27 cellular contexts compared by ENCODE assay signal in genomic region chr7:20159226-20159747, GRCh38. TPM values are rescaled to one million over a fixed set of nuclear protein-coding genes. Genes with fewer than 3 reads are reported as not detected.
"Had no signal": no experiment of that assay in that cellular context is flagged by ENCODE, and none has a peak within 500 bp of the region (broad histone marks: within the 10 kb centered on the region; RNA-seq: fewer than 3 reads in every experiment).

No MANE protein-coding gene starts in this region.

- H3K9me3 ChIP-seq: Peyer's patch had no signal

- H3K27ac ChIP-seq: brain microvascular endothelial cell, Peyer's patch, RWPE1, SK-N-MC had no signal

- H3K9me3 Mint-ChIP-seq: activated CD4-positive, alpha-beta T cell treated with anti-CD3 and anti-CD28 coated beads, Interleukin-2, amount 10 ng/mL, durations not matched to agents 7 days and 5 days; activated naive CD4-positive, alpha-beta T cell treated with anti-CD3 and anti-CD28 coated beads for 36 hours; activated naive CD4-positive, alpha-beta T cell treated with anti-CD3 and anti-CD28 coated beads, Interleukin-2, amount 50 U/mL, for 72 hours; activated T-cell treated with anti-CD3 and anti-CD28 coated beads, Interleukin-2, amount 50 U/mL, for 24 hours; central memory CD8-positive, alpha-beta T cell had no signal

- ATAC-seq: activated CD4-positive, alpha-beta T cell treated with anti-CD3 and anti-CD28 coated beads for 36 hours; activated CD4-positive, CD25-positive, alpha-beta regulatory T cell treated with anti-CD3 and anti-CD28 coated beads, Interleukin-2, amount 50 U/mL, for 24 hours; activated CD8-positive, alpha-beta T cell treated with anti-CD3 and anti-CD28 coated beads, Interleukin-2, amount 10 ng/mL, durations not matched to agents 7 days and 5 days; activated naive CD4-positive, alpha-beta T cell treated with anti-CD3 and anti-CD28 coated beads, Interleukin-2, amount 50 U/mL, for 72 hours; PC-3 had no signal

- H3K27me3 Mint-ChIP-seq: activated CD4-positive, alpha-beta T cell treated with anti-CD3 and anti-CD28 coated beads for 36 hours; activated CD4-positive, alpha-beta T cell treated with anti-CD3 and anti-CD28 coated beads, Interleukin-2, amount 10 ng/mL, durations not matched to agents 7 days and 5 days; activated T-cell treated with anti-CD3 and anti-CD28 coated beads, Interleukin-2, amount 50 U/mL, for 24 hours; central memory CD8-positive, alpha-beta T cell had no signal

- DNase-seq: activated CD4-positive, alpha-beta T cell treated with anti-CD3 and anti-CD28 coated beads for 36 hours; activated CD4-positive, alpha-beta T cell treated with anti-CD3 and anti-CD28 coated beads, Interleukin-2, amount 10 ng/mL, durations not matched to agents 7 days and 5 days; activated CD4-positive, alpha-beta T cell treated with anti-CD3 and anti-CD28 coated beads, Interleukin-2, amount 50 U/mL, for 48 hours; activated CD8-positive, alpha-beta T cell treated with anti-CD3 and anti-CD28 coated beads, Interleukin-2, amount 10 ng/mL, durations not matched to agents 7 days and 5 days; activated gamma-delta T cell treated with Interleukin-2 at 50 U/mL for 16 hours; activated naive CD4-positive, alpha-beta T cell treated with anti-CD3 and anti-CD28 coated beads for 36 hours; activated T-cell treated with anti-CD3 and anti-CD28 coated beads, Interleukin-2, amount 50 U/mL, for 24 hours; brain microvascular endothelial cell; NCI-H146; NCI-H187; NCI-H2029 treated with DMSO at 0.1 percent for 48 hours; NCI-H2107; NCI-H2171; NCI-H510A; NCI-H526; NCI-H748 treated with DMSO at 0.1 percent for 48 hours; NK-92 treated with Interleukin-12 subunit alpha and Interleukin-12 subunit beta, amount 100 ng/mL, for 24 hours; PC-3; Peyer's patch; T1000 had no signal

- H3K27ac Mint-ChIP-seq: activated CD4-positive, alpha-beta T cell treated with anti-CD3 and anti-CD28 coated beads for 36 hours; activated CD4-positive, alpha-beta T cell treated with anti-CD3 and anti-CD28 coated beads, Interleukin-2, amount 10 ng/mL, durations not matched to agents 7 days and 5 days; activated CD8-positive, alpha-beta T cell treated with anti-CD3 and anti-CD28 coated beads, Interleukin-2, amount 10 ng/mL, durations not matched to agents 7 days and 5 days; activated naive CD4-positive, alpha-beta T cell treated with anti-CD3 and anti-CD28 coated beads for 36 hours; activated naive CD4-positive, alpha-beta T cell treated with anti-CD3 and anti-CD28 coated beads, Interleukin-2, amount 50 U/mL, for 72 hours; activated T-cell treated with anti-CD3 and anti-CD28 coated beads, Interleukin-2, amount 50 U/mL, for 24 hours had no signal

- H3K4me1 ChIP-seq: Peyer's patch had no signal

- H3K36me3 Mint-ChIP-seq: activated naive CD4-positive, alpha-beta T cell treated with anti-CD3 and anti-CD28 coated beads, Interleukin-2, amount 50 U/mL, for 72 hours had no signal

- H3K36me3 ChIP-seq: brain microvascular endothelial cell, Peyer's patch had no signal

- H3K27me3 ChIP-seq: brain microvascular endothelial cell, Peyer's patch had no signal

- H3K4me1 Mint-ChIP-seq: activated CD4-positive, alpha-beta T cell treated with anti-CD3 and anti-CD28 coated beads for 36 hours; activated CD4-positive, alpha-beta T cell treated with anti-CD3 and anti-CD28 coated beads, Interleukin-2, amount 10 ng/mL, durations not matched to agents 7 days and 5 days; central memory CD8-positive, alpha-beta T cell had no signal

- H3K4me3 Mint-ChIP-seq: activated CD4-positive, alpha-beta T cell treated with anti-CD3 and anti-CD28 coated beads for 36 hours; activated CD4-positive, alpha-beta T cell treated with anti-CD3 and anti-CD28 coated beads, Interleukin-2, amount 10 ng/mL, durations not matched to agents 7 days and 5 days; activated CD8-positive, alpha-beta T cell treated with anti-CD3 and anti-CD28 coated beads, Interleukin-2, amount 10 ng/mL, durations not matched to agents 7 days and 5 days; activated naive CD4-positive, alpha-beta T cell treated with anti-CD3 and anti-CD28 coated beads for 36 hours; activated T-cell treated with anti-CD3 and anti-CD28 coated beads, Interleukin-2, amount 50 U/mL, for 24 hours; central memory CD8-positive, alpha-beta T cell had no signal

- H3K4me3 ChIP-seq: K562, Peyer's patch, SK-N-MC had no signal

RNA-seq across cellular contexts. Expression of gene MACC1, which starts 57.9 kb away (rescaled TPM):
- total RNA-seq: activated naive CD4-positive, alpha-beta T cell treated with anti-CD3 and anti-CD28 coated beads, Interleukin-2, amount 50 U/mL, for 72 hours; T-helper 1 cell treated with Interleukin-12 subunit alpha and Interleukin-12 subunit beta and Interleukin-4 antibody, amounts not matched to agents 30 ng/mL and 1 ng/mL, for 36 hours had no signal
